ENCODE assay signal across 13 cellular contexts in genomic region chr3:138097192-138097829, GRCh38. TPM values are rescaled to one million over a fixed set of nuclear protein-coding genes. Genes with fewer than 3 reads are reported as not detected.
DNase-seq lines count a peak whose midpoint lies in the region; ATAC-seq and TF ChIP-seq lines count a peak whose summit lies in the region.
"Had no signal": no experiment of that assay in that cellular context is flagged by ENCODE, and none has a peak within 500 bp of the region (broad histone marks: within the 10 kb centered on the region; RNA-seq: fewer than 3 reads in every experiment).

No MANE protein-coding gene starts in this region.

- in situ Hi-C loops in astrocyte of the cerebellum (cut with HindIII; ENCODE audit: low sequenced_read_pairs) = no loop called here

- ATAC-seq in HG02938 (IDR thresholded peaks at IDR 0.05; ENCODE audit: unreplicated experiment) (peak; percentile 88), HG03025 (IDR thresholded peaks at IDR 0.05; ENCODE audit: low FRiP score, unreplicated experiment) (no peak)

- intact Hi-C loops in uterus (cut with DNase I; ENCODE audit: low total_unique reads) = no loop called here

- TF ChIP-seq CTCF in GM10266 (IDR thresholded peaks at IDR 0.05; ENCODE audit: control insufficient read depth, insufficient read depth, low read depth, missing control alignments) = peak; percentile 16
- peak; percentile 61 for TF ChIP-seq CTCF in astrocyte of the cerebellum (IDR thresholded peaks at IDR 0.05; ENCODE audit: low read depth, low read length, missing control alignments)
- peak; percentile 48 for TF ChIP-seq CTCF in osteocyte (IDR thresholded peaks at IDR 0.05)
- TF ChIP-seq CTCF in uterus (IDR thresholded peaks at IDR 0.05) = no peak

- H3K27me3 Mint-ChIP-seq in osteocyte (ENCODE audit: unreplicated experiment) = no peaks in the 10 kb centered on the region

- H3K9me3 ChIP-seq in uterus = no peaks in the 10 kb centered on the region
- H3K9me3 ChIP-seq: ascending aorta, testis had no signal

- no peak for DNase-seq in GM10266 (ENCODE audit: extremely low spot score)
- no peak for DNase-seq in astrocyte of the cerebellum (ENCODE audit: low read depth)
- DNase-seq in osteocyte (ENCODE audit: extremely low spot score, unreplicated experiment) = no peak
- DNase-seq in uterus = no peak
- DNase-seq in caudate nucleus (lab: John Stamatoyannopoulos, UW) = no peak
- DNase-seq in COLO829 (ENCODE audit: low spot score) = no peak
- DNase-seq: activated CD4-positive, alpha-beta T cell treated with anti-CD3 and anti-CD28 coated beads, Interleukin-2, amount 50 U/mL, for 1 hour; NCI-H526 treated with DMSO at 0.1 percent for 48 hours; small intestine; testis had no signal

- H3K27ac ChIP-seq in uterus (no peak overlapping the region), caudate nucleus (ENCODE audit: low read depth, low read length) (no peak overlapping the region)
- H3K27ac ChIP-seq: ascending aorta, testis had no signal

- H3K4me1 ChIP-seq in uterus = no peaks in the 10 kb centered on the region
- H3K4me1 ChIP-seq: ascending aorta, testis had no signal

- H3K9me3 Mint-ChIP-seq in osteocyte (ENCODE audit: unreplicated experiment) = peaks cover 12% of the 10 kb centered on the region

- no peaks in the 10 kb centered on the region for H3K27me3 ChIP-seq in uterus
- H3K27me3 ChIP-seq: ascending aorta, testis had no signal

- no peaks in the 10 kb centered on the region for H3K4me1 Mint-ChIP-seq in osteocyte (ENCODE audit: unreplicated experiment)

- peak overlapping the region; percentile 44 for H3K27ac Mint-ChIP-seq in osteocyte (ENCODE audit: unreplicated experiment)

- H3K4me3 ChIP-seq in astrocyte of the cerebellum (ENCODE audit: low read depth, low read length) (no peak overlapping the region), uterus (no peak overlapping the region)
- H3K4me3 ChIP-seq: ascending aorta, testis had no signal

- peaks cover 52% of the 10 kb centered on the region for H3K36me3 Mint-ChIP-seq in osteocyte (ENCODE audit: unreplicated experiment)

- H3K4me3 Mint-ChIP-seq in osteocyte (ENCODE audit: unreplicated experiment) = no peak overlapping the region

- no peaks in the 10 kb centered on the region for H3K36me3 ChIP-seq in uterus

- no peak for TF ChIP-seq POLR2A in uterus (IDR thresholded peaks at IDR 0.05)

RNA-seq across cellular contexts. Expression of gene DZIP1L, which starts 18.1 kb away (rescaled TPM):
- total RNA-seq in osteocyte (21.9 and 23.4 TPM in 2 replicates), uterus (10 to 100 TPM in 3 of 4 donors, 1 to 10 TPM in 1; 3.8 to 58.5 (median 32.7) TPM)

RNA-seq across cellular contexts. Expression of gene A4GNT, which starts 34.9 kb away (rescaled TPM):
- not detected in 2 replicates for total RNA-seq in osteocyte
- total RNA-seq in uterus = not detected
- total RNA-seq: ascending aorta, testis had no signal

Comparison
In these comparisons a context has a peak if more than half of its experiments do, and no peak if none do; other contexts are left out.
1. CTCF ChIP-seq: peak in GM10266 (single experiment), astrocyte of the cerebellum (single experiment) and osteocyte (single experiment); none in uterus (0 of 4).